In genomic region chr5:96977228-96977627, GRCh38 we compare ENCODE assay signal across 1 cellular context.
TF ChIP-seq lines count a peak whose summit lies in the region.

No MANE protein-coding gene starts in this region.

TF ChIP-seq in GM23338, 12 proteins besides CTCF, POLR2A, EP300 and RAD21 (continued from another document):
- no peak for TF ChIP-seq REST (IDR thresholded peaks at IDR 0.05; ENCODE audit: unreplicated experiment)
- TF ChIP-seq, protein P1, sequence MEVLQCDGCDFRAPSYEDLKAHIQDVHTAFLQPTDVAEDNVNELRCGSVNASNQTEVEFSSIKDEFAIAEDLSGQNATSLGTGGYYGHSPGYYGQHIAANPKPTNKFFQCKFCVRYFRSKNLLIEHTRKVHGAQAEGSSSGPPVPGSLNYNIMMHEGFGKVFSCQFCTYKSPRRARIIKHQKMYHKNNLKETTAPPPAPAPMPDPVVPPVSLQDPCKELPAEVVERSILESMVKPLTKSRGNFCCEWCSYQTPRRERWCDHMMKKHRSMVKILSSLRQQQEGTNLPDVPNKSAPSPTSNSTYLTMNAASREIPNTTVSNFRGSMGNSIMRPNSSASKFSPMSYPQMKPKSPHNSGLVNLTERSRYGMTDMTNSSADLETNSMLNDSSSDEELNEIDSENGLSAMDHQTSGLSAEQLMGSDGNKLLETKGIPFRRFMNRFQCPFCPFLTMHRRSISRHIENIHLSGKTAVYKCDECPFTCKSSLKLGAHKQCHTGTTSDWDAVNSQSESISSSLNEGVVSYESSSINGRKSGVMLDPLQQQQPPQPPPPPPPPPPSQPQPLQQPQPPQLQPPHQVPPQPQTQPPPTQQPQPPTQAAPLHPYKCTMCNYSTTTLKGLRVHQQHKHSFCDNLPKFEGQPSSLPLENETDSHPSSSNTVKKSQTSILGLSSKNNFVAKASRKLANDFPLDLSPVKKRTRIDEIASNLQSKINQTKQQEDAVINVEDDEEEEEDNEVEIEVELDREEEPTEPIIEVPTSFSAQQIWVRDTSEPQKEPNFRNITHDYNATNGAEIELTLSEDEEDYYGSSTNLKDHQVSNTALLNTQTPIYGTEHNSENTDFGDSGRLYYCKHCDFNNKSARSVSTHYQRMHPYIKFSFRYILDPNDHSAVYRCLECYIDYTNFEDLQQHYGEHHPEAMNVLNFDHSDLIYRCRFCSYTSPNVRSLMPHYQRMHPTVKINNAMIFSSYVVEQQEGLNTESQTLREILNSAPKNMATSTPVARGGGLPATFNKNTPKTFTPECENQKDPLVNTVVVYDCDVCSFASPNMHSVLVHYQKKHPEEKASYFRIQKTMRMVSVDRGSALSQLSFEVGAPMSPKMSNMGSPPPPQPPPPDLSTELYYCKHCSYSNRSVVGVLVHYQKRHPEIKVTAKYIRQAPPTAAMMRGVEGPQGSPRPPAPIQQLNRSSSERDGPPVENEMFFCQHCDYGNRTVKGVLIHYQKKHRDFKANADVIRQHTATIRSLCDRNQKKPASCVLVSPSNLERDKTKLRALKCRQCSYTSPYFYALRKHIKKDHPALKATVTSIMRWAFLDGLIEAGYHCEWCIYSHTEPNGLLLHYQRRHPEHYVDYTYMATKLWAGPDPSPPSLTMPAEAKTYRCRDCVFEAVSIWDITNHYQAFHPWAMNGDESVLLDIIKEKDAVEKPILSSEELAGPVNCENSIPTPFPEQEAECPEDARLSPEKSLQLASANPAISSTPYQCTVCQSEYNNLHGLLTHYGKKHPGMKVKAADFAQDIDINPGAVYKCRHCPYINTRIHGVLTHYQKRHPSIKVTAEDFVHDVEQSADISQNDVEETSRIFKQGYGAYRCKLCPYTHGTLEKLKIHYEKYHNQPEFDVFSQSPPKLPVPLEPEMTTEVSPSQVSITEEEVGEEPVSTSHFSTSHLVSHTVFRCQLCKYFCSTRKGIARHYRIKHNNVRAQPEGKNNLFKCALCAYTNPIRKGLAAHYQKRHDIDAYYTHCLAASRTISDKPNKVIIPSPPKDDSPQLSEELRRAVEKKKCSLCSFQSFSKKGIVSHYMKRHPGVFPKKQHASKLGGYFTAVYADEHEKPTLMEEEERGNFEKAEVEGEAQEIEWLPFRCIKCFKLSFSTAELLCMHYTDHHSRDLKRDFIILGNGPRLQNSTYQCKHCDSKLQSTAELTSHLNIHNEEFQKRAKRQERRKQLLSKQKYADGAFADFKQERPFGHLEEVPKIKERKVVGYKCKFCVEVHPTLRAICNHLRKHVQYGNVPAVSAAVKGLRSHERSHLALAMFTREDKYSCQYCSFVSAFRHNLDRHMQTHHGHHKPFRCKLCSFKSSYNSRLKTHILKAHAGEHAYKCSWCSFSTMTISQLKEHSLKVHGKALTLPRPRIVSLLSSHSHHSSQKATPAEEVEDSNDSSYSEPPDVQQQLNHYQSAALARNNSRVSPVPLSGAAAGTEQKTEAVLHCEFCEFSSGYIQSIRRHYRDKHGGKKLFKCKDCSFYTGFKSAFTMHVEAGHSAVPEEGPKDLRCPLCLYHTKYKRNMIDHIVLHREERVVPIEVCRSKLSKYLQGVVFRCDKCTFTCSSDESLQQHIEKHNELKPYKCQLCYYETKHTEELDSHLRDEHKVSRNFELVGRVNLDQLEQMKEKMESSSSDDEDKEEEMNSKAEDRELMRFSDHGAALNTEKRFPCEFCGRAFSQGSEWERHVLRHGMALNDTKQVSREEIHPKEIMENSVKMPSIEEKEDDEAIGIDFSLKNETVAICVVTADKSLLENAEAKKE (CRISPR knock-in tag; IDR thresholded peaks at IDR 0.05): no peak
